In the genomic region with DNA sequence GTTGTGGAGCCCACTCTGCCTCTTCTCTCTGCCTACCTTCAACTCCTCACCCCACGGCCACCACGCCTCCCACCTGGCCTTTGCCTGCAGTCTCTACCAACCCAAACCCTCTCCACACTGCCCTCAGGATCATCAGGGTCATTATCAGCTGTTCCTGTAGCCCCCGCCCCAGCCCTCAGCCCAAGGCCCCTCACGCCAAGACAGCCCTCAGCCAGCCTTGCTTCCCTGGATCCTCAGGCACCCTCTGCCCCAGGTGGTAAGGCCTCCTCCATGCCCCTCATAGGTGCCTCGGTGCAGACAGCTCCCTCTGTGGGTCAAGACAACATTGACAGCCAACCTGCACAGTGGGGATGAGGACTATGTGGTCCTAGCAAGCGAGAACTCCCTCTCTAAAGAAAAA, we compare ENCODE assay signal across 8 cellular contexts. TPM values are rescaled to one million over a fixed set of nuclear protein-coding genes. Genes with fewer than 3 reads are reported as not detected.
DNase-seq lines count a peak whose midpoint lies in the region; ATAC-seq and TF ChIP-seq lines count a peak whose summit lies in the region.

No MANE protein-coding gene starts in this region.

- H3K27me3 Mint-ChIP-seq in endodermal cell (ENCODE audit: insufficient read depth), result peaks cover 19% of the 10 kb centered on the region

- no peaks in the 10 kb centered on the region for H3K36me3 Mint-ChIP-seq in endodermal cell (ENCODE audit: low read depth)

- H3K27ac ChIP-seq in endodermal cell (ENCODE audit: low read depth, low read length) (no peak overlapping the region), spleen (peak overlapping the region in 3 of 8 donors; percentile 80 to 90 (median 89))

- H3K9me3 Mint-ChIP-seq in endodermal cell, result no peaks in the 10 kb centered on the region

- no peak overlapping the region for H3K27ac Mint-ChIP-seq in endodermal cell

- no peaks in the 10 kb centered on the region for H3K9me3 ChIP-seq in endodermal cell (ENCODE audit: control insufficient read depth, low read length)
- no peaks in the 10 kb centered on the region for H3K9me3 ChIP-seq in spleen

- no peak overlapping the region for H3K9ac ChIP-seq in endodermal cell (ENCODE audit: extremely low read depth, low read length, poor library complexity, severe bottlenecking)

- H3K36me3 ChIP-seq in endodermal cell (ENCODE audit: control insufficient read depth, insufficient read depth, low read length) (peaks cover 3% of the 10 kb centered on the region), spleen (peaks cover 0 to 3% (median under 1%) of the 10 kb centered on the region in 6 donors)

- H3K4me3 Mint-ChIP-seq in endodermal cell, result peak overlapping the region; percentile 74

- no peak for TF ChIP-seq POLR2A in spleen (IDR thresholded peaks at IDR 0.05)

- peaks cover 14% of the 10 kb centered on the region for H3K4me1 ChIP-seq in endodermal cell (ENCODE audit: control insufficient read depth, insufficient read depth, low read length)
- peaks cover 52 to 71% (median 67%) of the 10 kb centered on the region in 6 donors for H3K4me1 ChIP-seq in spleen

- peak overlapping the region; percentile 85 for H3K4me3 ChIP-seq in endodermal cell (ENCODE audit: low read length)
- H3K4me3 ChIP-seq in spleen, result peak overlapping the region in 6 of 8 donors; percentile 57 to 97 (median 86)

- TF ChIP-seq CTCF in GM20000 (IDR thresholded peaks at IDR 0.05; ENCODE audit: extremely low read depth, missing control alignments) (peak; percentile 36), endodermal cell (conservative IDR thresholded peaks at IDR 0.05) (peak; percentile 67), spleen (IDR thresholded peaks at IDR 0.05 in 8 of 11, conservative IDR thresholded peaks at IDR 0.05 in 3 of 11) (peak in 7 of 11 experiments; percentile 4 to 50 (median 24))

- ATAC-seq in HG02885 (IDR thresholded peaks at IDR 0.05; ENCODE audit: poor library complexity, unreplicated experiment) (no peak), HG03135 (IDR thresholded peaks at IDR 0.05; ENCODE audit: unreplicated experiment) (no peak)

- peaks cover 25% of the 10 kb centered on the region for H3K4me1 Mint-ChIP-seq in endodermal cell

- no peaks in the 10 kb centered on the region for H3K27me3 ChIP-seq in endodermal cell (ENCODE audit: control insufficient read depth, insufficient read depth, low read length, poor library complexity, severe bottlenecking)
- H3K27me3 ChIP-seq in spleen (replicated peaks in 1 of 7), result no peaks in the 10 kb centered on the region

- peak; percentile 86 for DNase-seq in 8988T
- DNase-seq in GM20000 (ENCODE audit: low spot score), result no peak
- peak; percentile 69 for DNase-seq in activated CD4-positive, alpha-beta T cell treated with anti-CD3 and anti-CD28 coated beads for 48 hours
- peak; percentile 80 for DNase-seq in endodermal cell
- DNase-seq in spleen, result peak; percentile 79
- DNase-seq in NCI-H2107 (lab: John Stamatoyannopoulos, UW), result no peak

- 84 to 86% methylated on average over 5 to 6 of the region's 6 CpGs for whole genome bisulfite sequencing in endodermal cell (ENCODE audit: insufficient coverage in 1 of 2, insufficient read length in 1 of 2), 2 experiments
- WGBS in spleen, 5 donors, result 71 to 78% (median 75%) methylated on average over 6 of the region's 6 CpGs

- intact Hi-C loops in spleen (cut with DNase I; ENCODE audit: low total_unique reads), result loop anchor here (10.0 kb wide), 1 partner anchor 128 kb away; the partner anchor contains the start of gene PPP6R2

RNA-seq across cellular contexts. Expression of gene SBF1, which starts 1.7 kb away (rescaled TPM):
- total RNA-seq in endodermal cell (10 to 100 TPM; 89.9 to 90.1 TPM), spleen (10 to 100 TPM; 65.2 to 96.9 (median 78.9) TPM)
- 84.3 TPM for polyA plus RNA-seq in endodermal cell (2013, experiment 1 of 2)
- polyA plus RNA-seq in endodermal cell (2013, experiment 2 of 2), result 75.6 TPM
- 10 to 100 TPM; 35.7 to 63.3 (median 36.8) TPM for polyA plus RNA-seq in spleen

RNA-seq across cellular contexts. Expression of gene ADM2, which starts 8.3 kb away (rescaled TPM):
- 1 to 10 TPM; 4.0 to 4.2 TPM for total RNA-seq in endodermal cell
- 5.0 TPM for polyA plus RNA-seq in endodermal cell (2013, experiment 1 of 2)
- 2.8 TPM for polyA plus RNA-seq in endodermal cell (2013, experiment 2 of 2)
- 1 to 10 TPM; 1.2 to 3.5 (median 2.6) TPM for total RNA-seq in spleen
- 1 to 10 TPM in 2 of 3 donors, under 1 TPM in 1; 0.74 to 2.1 (median 1.3) TPM for polyA plus RNA-seq in spleen

RNA-seq across cellular contexts. Expression of gene MIOX, which starts 13.6 kb away (rescaled TPM):
- total RNA-seq in endodermal cell, result not detected
- 0.21 TPM for polyA plus RNA-seq in endodermal cell (2013, experiment 1 of 2)
- 0.29 TPM for polyA plus RNA-seq in endodermal cell (2013, experiment 2 of 2)
- total RNA-seq in spleen, result 1 to 10 TPM in 1 of 7 donors, not detected in 6; 2.2 TPM
- under 1 TPM; 0.24 to 0.26 (median 0.26) TPM for polyA plus RNA-seq in spleen

RNA-seq across cellular contexts. Expression of gene LMF2, which starts 34.4 kb away (rescaled TPM):
- total RNA-seq in endodermal cell (10 to 100 TPM; 58.8 to 65.2 TPM), spleen (10 to 100 TPM; 62.5 to 81.1 (median 72.2) TPM)
- polyA plus RNA-seq in endodermal cell (2013, experiment 1 of 2), result 53.1 TPM
- 43.3 TPM for polyA plus RNA-seq in endodermal cell (2013, experiment 2 of 2)
- polyA plus RNA-seq in spleen, result 10 to 100 TPM; 36.6 to 71.2 (median 45.0) TPM

RNA-seq across cellular contexts. Expression of gene NCAPH2, which starts 34.9 kb away (rescaled TPM):
- total RNA-seq in endodermal cell (10 to 100 TPM; 63.3 to 73.1 TPM), spleen (10 to 100 TPM; 33.9 to 48.0 (median 38.1) TPM)
- polyA plus RNA-seq in endodermal cell (2013, experiment 1 of 2), result 52.0 TPM
- 49.5 TPM for polyA plus RNA-seq in endodermal cell (2013, experiment 2 of 2)
- 10 to 100 TPM; 31.4 to 43.1 (median 35.0) TPM for polyA plus RNA-seq in spleen

Comparison
In these comparisons a context has a peak if more than half of its experiments do, and no peak if none do; other contexts are left out.
1. DNase-seq: peak in 8988T (single experiment), activated CD4-positive, alpha-beta T cell treated with anti-CD3 and anti-CD28 coated beads for 48 hours (single experiment), endodermal cell (single experiment) and spleen (single experiment); none in GM20000 (single experiment) and NCI-H2107 (single experiment).
2. Peak in every context shown above with its lines, with median percentiles within 50 percentile points of each other: CTCF ChIP-seq.